In genomic region chr13:80040219-80040976, GRCh38 we compare ENCODE assay signal across 11 cellular contexts.
DNase-seq lines count a peak whose midpoint lies in the region; ATAC-seq and TF ChIP-seq lines count a peak whose summit lies in the region.
"Had no signal": no experiment of that assay in that cellular context is flagged by ENCODE, and none has a peak within 500 bp of the region (broad histone marks: within the 10 kb centered on the region; RNA-seq: fewer than 3 reads in every experiment).

No MANE protein-coding gene starts in this region.

- H3K4me3 Mint-ChIP-seq in activated CD4-positive, alpha-beta T cell treated with anti-CD3 and anti-CD28 coated beads, Interleukin-2, amount 10 ng/mL, durations not matched to agents 7 days and 5 days: no peak overlapping the region
- H3K4me3 Mint-ChIP-seq in activated naive CD4-positive, alpha-beta T cell treated with anti-CD3 and anti-CD28 coated beads, Interleukin-2, amount 10 ng/mL, durations not matched to agents 7 days and 5 days: no peak overlapping the region
- H3K4me3 Mint-ChIP-seq: naive B cell; T-helper 1 cell treated with Interleukin-12 subunit alpha and Interleukin-12 subunit beta and Interleukin-4 antibody, amounts not matched to agents 30 μg/mL and 1 μg/mL, for 36 hours had no signal

- no peaks in the 10 kb centered on the region for H4K20me1 ChIP-seq in fibroblast of lung (ENCODE audit: control insufficient read depth, extremely low read depth, insufficient read depth, low read length)

- CTCF ChIA-PET in Panc1 (lab: Charles Lee): no interaction called here
- CTCF ChIA-PET in activated CD4-positive, alpha-beta T cell treated with anti-CD3 and anti-CD28 coated beads, Interleukin-2, amount 10 ng/mL, durations not matched to agents 7 days and 5 days (lab: Charles Lee): no interaction called here
- CTCF ChIA-PET in activated naive CD4-positive, alpha-beta T cell treated with anti-CD3 and anti-CD28 coated beads, Interleukin-2, amount 10 ng/mL, durations not matched to agents 7 days and 5 days (lab: Charles Lee): no interaction called here

- H3K4me3 ChIP-seq in Panc1 (ENCODE audit: low read depth in 2 of 2, low read length in 2 of 2) (no peak overlapping the region), fibroblast of lung (replicated peaks in 1 of 4; ENCODE audit: control extremely low read depth in 1 of 4, insufficient read depth in 1 of 4, low read depth in 3 of 4, low read length in 4 of 4) (no peak overlapping the region), psoas muscle (no peak overlapping the region)

- TF ChIP-seq CTCF in Panc1 (IDR thresholded peaks at IDR 0.05): no peak
- TF ChIP-seq CTCF in fibroblast of lung (conservative IDR thresholded peaks at IDR 0.05 in 1 of 2, IDR thresholded peaks at IDR 0.05 in 1 of 2; ENCODE audit: low read depth in 1 of 2, low read length in 2 of 2): no peak
- no peak for TF ChIP-seq CTCF in psoas muscle (IDR thresholded peaks at IDR 0.05)

- H3K27ac ChIP-seq in Panc1 (ENCODE audit: low read length): peak overlapping the region; percentile 61
- peak overlapping the region; percentile 49 for H3K27ac ChIP-seq in fibroblast of lung (ENCODE audit: insufficient read depth, low read length)
- no peak overlapping the region for H3K27ac ChIP-seq in psoas muscle

- H3K9me3 Mint-ChIP-seq in activated CD4-positive, alpha-beta T cell treated with anti-CD3 and anti-CD28 coated beads, Interleukin-2, amount 10 ng/mL, durations not matched to agents 7 days and 5 days: peaks cover 3% of the 10 kb centered on the region
- H3K9me3 Mint-ChIP-seq in activated naive CD4-positive, alpha-beta T cell treated with anti-CD3 and anti-CD28 coated beads, Interleukin-2, amount 10 ng/mL, durations not matched to agents 7 days and 5 days: no peaks in the 10 kb centered on the region
- H3K9me3 Mint-ChIP-seq: naive B cell; T-helper 1 cell treated with Interleukin-12 subunit alpha and Interleukin-12 subunit beta and Interleukin-4 antibody, amounts not matched to agents 30 μg/mL and 1 μg/mL, for 36 hours had no signal

- no peaks in the 10 kb centered on the region for H3K36me3 Mint-ChIP-seq in activated CD4-positive, alpha-beta T cell treated with anti-CD3 and anti-CD28 coated beads, Interleukin-2, amount 10 ng/mL, durations not matched to agents 7 days and 5 days (ENCODE audit: low read depth)
- H3K36me3 Mint-ChIP-seq in activated naive CD4-positive, alpha-beta T cell treated with anti-CD3 and anti-CD28 coated beads, Interleukin-2, amount 10 ng/mL, durations not matched to agents 7 days and 5 days: no peaks in the 10 kb centered on the region
- H3K36me3 Mint-ChIP-seq: naive B cell had no signal

- no peaks in the 10 kb centered on the region for H3K4me1 Mint-ChIP-seq in activated CD4-positive, alpha-beta T cell treated with anti-CD3 and anti-CD28 coated beads, Interleukin-2, amount 10 ng/mL, durations not matched to agents 7 days and 5 days
- H3K4me1 Mint-ChIP-seq in activated naive CD4-positive, alpha-beta T cell treated with anti-CD3 and anti-CD28 coated beads, Interleukin-2, amount 10 ng/mL, durations not matched to agents 7 days and 5 days: no peaks in the 10 kb centered on the region

- in situ Hi-C loops in Panc1 (cut with HindIII; ENCODE audit: low pct_unique_long_range_greater_than_20kb, low sequenced_read_pairs): no loop called here

- no TSS peak for BruUV-seq in Panc1 (replicated peaks; lab: Mats Ljungman, UMichigan)

- H3K79me2 ChIP-seq in fibroblast of lung (ENCODE audit: control insufficient read depth, insufficient read depth, low read length): no peaks in the 10 kb centered on the region

- DNase-seq in EH (ENCODE audit: low read depth) (peak; percentile 100), Panc1 (ENCODE audit: low read depth, low spot score) (peak; percentile 87), fibroblast of lung (ENCODE audit: low read depth in 2 of 2) (peak; percentile 96 to 100), psoas muscle (no peak), iPS-NIHi11 (ENCODE audit: low spot score) (no peak)
- DNase-seq in activated CD4-positive, alpha-beta T cell treated with anti-CD3 and anti-CD28 coated beads, Interleukin-2, amount 10 ng/mL, durations not matched to agents 7 days and 5 days: no peak
- no peak for DNase-seq in activated naive CD4-positive, alpha-beta T cell treated with anti-CD3 and anti-CD28 coated beads, Interleukin-2, amount 10 ng/mL, durations not matched to agents 7 days and 5 days
- DNase-seq: naive B cell, NCI-H2081 treated with DMSO at 0.1 percent for 48 hours had no signal

- POLR2A ChIA-PET in Panc1 (lab: Charles Lee): interaction anchor here (0.6 to 0.7 kb wide), 4 partner anchors 10 to 1199 kb away, joined by 3 to 9 read pairs (median 6); no protein-coding TSS in a partner anchor
- POLR2A ChIA-PET in activated CD4-positive, alpha-beta T cell treated with anti-CD3 and anti-CD28 coated beads, Interleukin-2, amount 10 ng/mL, durations not matched to agents 7 days and 5 days (lab: Charles Lee): no interaction called here

- H3K27ac Mint-ChIP-seq in activated CD4-positive, alpha-beta T cell treated with anti-CD3 and anti-CD28 coated beads, Interleukin-2, amount 10 ng/mL, durations not matched to agents 7 days and 5 days: no peak overlapping the region
- no peak overlapping the region for H3K27ac Mint-ChIP-seq in activated naive CD4-positive, alpha-beta T cell treated with anti-CD3 and anti-CD28 coated beads, Interleukin-2, amount 10 ng/mL, durations not matched to agents 7 days and 5 days
- H3K27ac Mint-ChIP-seq: naive B cell; T-helper 1 cell treated with Interleukin-12 subunit alpha and Interleukin-12 subunit beta and Interleukin-4 antibody, amounts not matched to agents 30 μg/mL and 1 μg/mL, for 36 hours had no signal

- no peaks in the 10 kb centered on the region; the same call in 1 of the 2 replicates for H3K9me3 ChIP-seq in Panc1 (ENCODE audit: control insufficient read depth, insufficient read depth, low read depth, low read length)
- H3K9me3 ChIP-seq in fibroblast of lung (ENCODE audit: control insufficient read depth, insufficient read depth, low read depth, low read length): no peaks in the 10 kb centered on the region
- H3K9me3 ChIP-seq in psoas muscle: no peaks in the 10 kb centered on the region

- no peaks in the 10 kb centered on the region for H3K36me3 ChIP-seq in Panc1 (ENCODE audit: control insufficient read depth, insufficient read depth, low read length)
- H3K36me3 ChIP-seq in fibroblast of lung (ENCODE audit: control insufficient read depth, insufficient read depth, low read length): no peaks in the 10 kb centered on the region
- no peaks in the 10 kb centered on the region for H3K36me3 ChIP-seq in psoas muscle (ENCODE audit: insufficient read depth in 1 of 2, low read depth in 1 of 2)

- intact Hi-C loops in Panc1 (cut with micrococcal nuclease; ENCODE audit: unreplicated experiment) (loop anchor here (10.0 kb wide), 1 partner anchor 294 kb away; no protein-coding TSS in a partner anchor), psoas muscle (cut with DNase I) (no loop called here)

- H3K4me1 ChIP-seq in Panc1 (ENCODE audit: control insufficient read depth, insufficient read depth, low read length) (no peaks in the 10 kb centered on the region; the same call in 1 of the 2 replicates), fibroblast of lung (ENCODE audit: control insufficient read depth, extremely low read depth, insufficient read depth, low read length) (peaks cover 16% of the 10 kb centered on the region), psoas muscle (no peaks in the 10 kb centered on the region)

- ATAC-seq in Panc1 (peak; percentile 98), psoas muscle (peak; percentile 53 to 85 (median 71)), GM18520 (IDR thresholded peaks at IDR 0.05; ENCODE audit: unreplicated experiment) (no peak)

- 43 to 51% (median 50%) methylated on average over 4 of the region's 4 CpGs for WGBS in psoas muscle, 3 donors

- no peaks in the 10 kb centered on the region for H3K27me3 Mint-ChIP-seq in activated CD4-positive, alpha-beta T cell treated with anti-CD3 and anti-CD28 coated beads, Interleukin-2, amount 10 ng/mL, durations not matched to agents 7 days and 5 days
- no peaks in the 10 kb centered on the region for H3K27me3 Mint-ChIP-seq in activated naive CD4-positive, alpha-beta T cell treated with anti-CD3 and anti-CD28 coated beads, Interleukin-2, amount 10 ng/mL, durations not matched to agents 7 days and 5 days
- H3K27me3 Mint-ChIP-seq: naive B cell had no signal

- no peak overlapping the region for H3K4me2 ChIP-seq in fibroblast of lung (ENCODE audit: extremely low read depth, insufficient read depth, low read length)

- no peak overlapping the region for H2AFZ ChIP-seq in fibroblast of lung (ENCODE audit: low read length)

- no peaks in the 10 kb centered on the region for H3K27me3 ChIP-seq in Panc1 (ENCODE audit: control insufficient read depth, insufficient read depth, low read length)
- H3K27me3 ChIP-seq in fibroblast of lung (ENCODE audit: control insufficient read depth, insufficient read depth, low read length): no peaks in the 10 kb centered on the region
- no peaks in the 10 kb centered on the region for H3K27me3 ChIP-seq in psoas muscle (ENCODE audit: insufficient read depth in 3 of 3, low read length in 2 of 3)

- no peak overlapping the region for H3K9ac ChIP-seq in fibroblast of lung (ENCODE audit: insufficient read depth, low read length)

Comparison
In these comparisons a context has a peak if more than half of its experiments do, and no peak if none do; other contexts are left out.
1. DNase-seq: peak in EH (single experiment), Panc1 (single experiment) and fibroblast of lung (2 of 2); none in psoas muscle (0 of 2), activated CD4-positive, alpha-beta T cell treated with anti-CD3 and anti-CD28 coated beads, Interleukin-2, amount 10 ng/mL, durations not matched to agents 7 days and 5 days (single experiment), iPS-NIHi11 (single experiment) and activated naive CD4-positive, alpha-beta T cell treated with anti-CD3 and anti-CD28 coated beads, Interleukin-2, amount 10 ng/mL, durations not matched to agents 7 days and 5 days (single experiment).